24 cellular contexts compared by ENCODE assay signal in the genomic region with DNA sequence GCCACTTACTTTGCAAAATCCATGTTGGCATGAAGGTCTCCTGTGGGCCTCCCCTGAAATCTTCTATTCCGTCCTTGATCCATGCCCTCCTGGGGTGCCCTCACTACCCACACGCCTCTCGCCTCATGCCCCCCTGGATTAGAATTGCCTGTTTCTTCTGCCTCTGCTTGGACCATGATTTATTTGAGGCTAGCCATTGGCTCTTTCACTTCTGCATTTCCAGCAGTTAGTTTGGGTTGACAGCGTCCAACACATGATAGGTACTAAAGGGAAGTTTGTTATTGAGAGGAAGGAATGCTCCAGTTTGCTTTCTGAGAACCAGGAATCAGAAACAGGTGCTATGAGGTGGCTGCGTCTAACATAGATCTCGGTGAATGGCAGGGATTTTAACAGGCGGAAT. TPM values are rescaled to one million over a fixed set of nuclear protein-coding genes. Genes with fewer than 3 reads are reported as not detected.
DNase-seq lines count a peak whose midpoint lies in the region; ATAC-seq, FAIRE-seq and TF ChIP-seq lines count a peak whose summit lies in the region.
"Had no signal": no experiment of that assay in that cellular context is flagged by ENCODE, and none has a peak within 500 bp of the region (broad histone marks: within the 10 kb centered on the region; RNA-seq: fewer than 3 reads in every experiment).

No MANE protein-coding gene starts in this region.

- no peak overlapping the region for H3K27ac ChIP-seq in tibial nerve
- H3K27ac ChIP-seq: BLaER1 treated with 17β-estradiol and CSF1 and Interleukin-3, amounts not matched to agents 10 nM and 100 nM had no signal

- DNase-seq in GM12891 (ENCODE audit: insufficient read length, low spot score) (no peak), MV-4-11 (lab: John Stamatoyannopoulos, UW) (peak; percentile 87), T-helper 17 cell (no peak), osteocyte (ENCODE audit: extremely low spot score, unreplicated experiment) (peak; percentile 32), Calu3 (no peak), tibial nerve (ENCODE audit: low spot score in 2 of 2) (no peak), glutamatergic neuron (no peak)
- DNase-seq: DMS79 treated with DMSO at 0.1 percent for 48 hours, HCEC 1CT, IMR-90, Karpas-422, NCI-H1417, NCI-H187, NCI-H2227 treated with DMSO at 0.1 percent for 48 hours, NCI-H510A treated with DMSO at 0.1 percent for 48 hours, NCI-H774, SHP77 had no signal

- no peak for ATAC-seq in T-helper 17 cell
- ATAC-seq: GM23338, SK-N-SH treated with all-trans-retinoic acid at 6 μM for 48 hours had no signal

- no peak overlapping the region for H3K4me3 ChIP-seq in tibial nerve
- H3K4me3 ChIP-seq: BLaER1 treated with 17β-estradiol and CSF1 and Interleukin-3, amounts not matched to agents 10 nM and 100 nM; GM23338 had no signal

- no peaks in the 10 kb centered on the region for H3K36me3 ChIP-seq in tibial nerve
- H3K36me3 ChIP-seq: BLaER1 treated with 17β-estradiol and CSF1 and Interleukin-3, amounts not matched to agents 10 nM and 100 nM had no signal

- no peaks in the 10 kb centered on the region for H3K9me3 Mint-ChIP-seq in osteocyte (ENCODE audit: unreplicated experiment)
- H3K9me3 Mint-ChIP-seq in Calu3 (ENCODE audit: low read depth, unreplicated experiment), result no peaks in the 10 kb centered on the region
- H3K9me3 Mint-ChIP-seq in glutamatergic neuron (ENCODE audit: unreplicated experiment), result peaks cover 3% of the 10 kb centered on the region

- no peaks in the 10 kb centered on the region for H3K4me1 ChIP-seq in tibial nerve

- intact Hi-C loops in Calu3 (cut with micrococcal nuclease; ENCODE audit: unreplicated experiment), result no loop called here

- TF ChIP-seq EP300 in tibial nerve (IDR thresholded peaks at IDR 0.05), result no peak

- H3K4me1 Mint-ChIP-seq in T-helper 17 cell (peaks cover 6% of the 10 kb centered on the region), osteocyte (ENCODE audit: unreplicated experiment) (peaks cover 3% of the 10 kb centered on the region), Calu3 (ENCODE audit: low read depth, unreplicated experiment) (peaks cover 6% of the 10 kb centered on the region), glutamatergic neuron (ENCODE audit: low read depth, unreplicated experiment) (no peaks in the 10 kb centered on the region)
- H3K4me1 Mint-ChIP-seq: GM23338 had no signal

- H3K27me3 ChIP-seq in tibial nerve, result no peaks in the 10 kb centered on the region
- H3K27me3 ChIP-seq: BLaER1 treated with 17β-estradiol and CSF1 and Interleukin-3, amounts not matched to agents 10 nM and 100 nM had no signal

- CTCF ChIA-PET in Calu3 (lab: Charles Lee), result no interaction called here

- H3K9me3 ChIP-seq in T-helper 17 cell (ENCODE audit: control insufficient read depth, low read length, poor library complexity, severe bottlenecking), result no peaks in the 10 kb centered on the region
- no peaks in the 10 kb centered on the region for H3K9me3 ChIP-seq in tibial nerve

- H3K27ac Mint-ChIP-seq in T-helper 17 cell (no peak overlapping the region), osteocyte (ENCODE audit: unreplicated experiment) (no peak overlapping the region), Calu3 (ENCODE audit: unreplicated experiment) (no peak overlapping the region), glutamatergic neuron (ENCODE audit: unreplicated experiment) (no peak overlapping the region)
- H3K27ac Mint-ChIP-seq: GM23338; T-helper 1 cell treated with Interleukin-12 subunit alpha and Interleukin-12 subunit beta and Interleukin-4 antibody, amounts not matched to agents 30 μg/mL and 1 μg/mL, for 36 hours had no signal

- H3K4me3 Mint-ChIP-seq in T-helper 17 cell (peak overlapping the region; percentile 3), osteocyte (ENCODE audit: unreplicated experiment) (no peak overlapping the region), Calu3 (ENCODE audit: low read depth, unreplicated experiment) (no peak overlapping the region), glutamatergic neuron (ENCODE audit: unreplicated experiment) (no peak overlapping the region)
- H3K4me3 Mint-ChIP-seq: GM23338; T-helper 1 cell treated with Interleukin-12 subunit alpha and Interleukin-12 subunit beta and Interleukin-4 antibody, amounts not matched to agents 30 μg/mL and 1 μg/mL, for 36 hours had no signal

- H3K36me3 Mint-ChIP-seq in T-helper 17 cell (ENCODE audit: low read depth) (no peaks in the 10 kb centered on the region), osteocyte (ENCODE audit: unreplicated experiment) (no peaks in the 10 kb centered on the region), Calu3 (ENCODE audit: insufficient read depth, unreplicated experiment) (no peaks in the 10 kb centered on the region), glutamatergic neuron (ENCODE audit: unreplicated experiment) (no peaks in the 10 kb centered on the region)

- no peak for FAIRE-seq in GM12891 (lab: Jason Lieb, UNC)
- FAIRE-seq: HTR-8/SVneo had no signal

- BruUV-seq in Calu3 (replicated peaks; lab: Mats Ljungman, UMichigan), result no TSS peak

- H3K27me3 Mint-ChIP-seq in T-helper 17 cell (peaks cover 17% of the 10 kb centered on the region), osteocyte (ENCODE audit: unreplicated experiment) (peaks cover 12% of the 10 kb centered on the region), Calu3 (ENCODE audit: unreplicated experiment) (peaks cover 13% of the 10 kb centered on the region), glutamatergic neuron (ENCODE audit: unreplicated experiment) (peaks cover 3% of the 10 kb centered on the region)

- no peak for TF ChIP-seq CTCF in osteocyte (IDR thresholded peaks at IDR 0.05)
- no peak for TF ChIP-seq CTCF in Calu3 (IDR thresholded peaks at IDR 0.05; ENCODE audit: unreplicated experiment)
- no peak for TF ChIP-seq CTCF in tibial nerve (IDR thresholded peaks at IDR 0.05)
- TF ChIP-seq CTCF in glutamatergic neuron (IDR thresholded peaks at IDR 0.05; ENCODE audit: partially characterized antibody, unreplicated experiment), result no peak

- WGBS in tibial nerve, 2 donors, result 78 to 83% methylated on average over 7 of the region's 7 CpGs

- TF ChIP-seq POLR2A in GM12891 (IDR thresholded peaks at IDR 0.05; ENCODE audit: low read depth, low read length), result no peak
- no peak for TF ChIP-seq POLR2A in tibial nerve (IDR thresholded peaks at IDR 0.05)

TF ChIP-seq in GM12891, 5 proteins besides CTCF, POLR2A, EP300 and RAD21:
- TF ChIP-seq POU2F2 (IDR thresholded peaks at IDR 0.05; ENCODE audit: low read depth, low read length), result no peak
- TF ChIP-seq SPI1 (IDR thresholded peaks at IDR 0.05; ENCODE audit: low read depth, low read length), result peak; percentile 92

RNA-seq across cellular contexts. Expression of a gene that starts 30.5 kb away (rescaled TPM):
- 0.63 TPM for polyA plus RNA-seq in GM12891 (2012; ENCODE audit: low read depth, missing spikeins)
- total RNA-seq in T-helper 17 cell, result under 1 TPM in 1 of 2 donors, not detected in 1; 0.22 TPM
- total RNA-seq in osteocyte, result not detected in 2 replicates
- total RNA-seq in Calu3 (2022), result not detected in 2 replicates
- total RNA-seq in tibial nerve, result 1 to 10 TPM in 1 of 4 donors, not detected in 3; 2.0 TPM
- not detected for total RNA-seq in glutamatergic neuron (ENCODE audit: unreplicated experiment)
- total RNA-seq: GM23338, IMR-90, MCF 10A, RPMI7951 had no signal
- polyA plus RNA-seq: GM23338, IMR-90 had no signal

RNA-seq across cellular contexts. Expression of a gene that starts 41.6 kb away (rescaled TPM):
- polyA plus RNA-seq in GM12891 (2012; ENCODE audit: low read depth, missing spikeins), result 31.0 TPM
- total RNA-seq in T-helper 17 cell (10 to 100 TPM; 40.3 to 56.5 TPM), osteocyte (32.2 and 32.7 TPM in 2 replicates), Calu3 (2022) (17.5 and 17.8 TPM in 2 replicates), tibial nerve (10 to 100 TPM; 41.2 to 53.8 (median 49.3) TPM), glutamatergic neuron (ENCODE audit: unreplicated experiment) (31.8 TPM)

Comparison
In these comparisons a context has a peak if more than half of its experiments do, and no peak if none do; other contexts are left out.
1. DNase-seq: peak in MV-4-11 (single experiment) and osteocyte (single experiment); none in GM12891 (single experiment), T-helper 17 cell (0 of 3), Calu3 (single experiment), tibial nerve (0 of 2) and glutamatergic neuron (single experiment).